ENCODE assay signal across 8 cellular contexts in genomic region chr17:70168044-70168978, GRCh38. TPM values are rescaled to one million over a fixed set of nuclear protein-coding genes. Genes with fewer than 3 reads are reported as not detected.
DNase-seq lines count a peak whose midpoint lies in the region; ATAC-seq and TF ChIP-seq lines count a peak whose summit lies in the region.

No MANE protein-coding gene starts in this region.

- no peaks in the 10 kb centered on the region; the same call in 1 of the 2 replicates for H3K27me3 ChIP-seq in BJ (ENCODE audit: control insufficient read depth, insufficient read depth, low read length)
- H3K27me3 ChIP-seq in dorsolateral prefrontal cortex = no peaks in the 10 kb centered on the region

- peak overlapping the region; percentile 80 for H3K27ac ChIP-seq in RWPE1
- H3K27ac ChIP-seq in dorsolateral prefrontal cortex = peak overlapping the region; percentile 85 to 99 (median 95)

- peak overlapping the region; percentile 49 for H3K4me3 ChIP-seq in BJ (ENCODE audit: low read depth, low read length)
- H3K4me3 ChIP-seq in dorsolateral prefrontal cortex = peak overlapping the region; percentile 59 to 96 (median 83)

- CTCF ChIA-PET in BJ (lab: Yijun Ruan, JAX) (interaction anchor here (0.6 to 2.6 kb wide), 5 partner anchors 9 to 561 kb away, joined by 3 to 10 read pairs (median 4); no protein-coding TSS in a partner anchor), RWPE1 (lab: Yijun Ruan, JAX) (interaction anchor here (1.6 kb wide), 1 partner anchor 561 kb away, joined by 5 read pairs; no protein-coding TSS in a partner anchor)

- peak; percentile 25 for DNase-seq in BJ (ENCODE audit: low read depth)
- DNase-seq in RWPE1 (ENCODE audit: low spot score) = no peak
- peak; percentile 6 to 81 (median 73) for DNase-seq in dorsolateral prefrontal cortex
- peak; percentile 52 for DNase-seq in left lobe of liver (ENCODE audit: low spot score)
- DNase-seq in stimulated activated naive CD8-positive, alpha-beta T cell treated with anti-CD3 and anti-CD28 coated beads, Interleukin-15, Interleukin-2, amounts not matched to agents 100 U/mL and 50 U/mL, for 24 hours = peak; percentile 17
- DNase-seq in NCI-H1105 (lab: John Stamatoyannopoulos, UW) = no peak

- peak; percentile 78 for TF ChIP-seq CTCF in BJ (IDR thresholded peaks at IDR 0.05; ENCODE audit: insufficient read depth, low read depth, low read length)
- peak; percentile 72 for TF ChIP-seq CTCF in RWPE1 (conservative IDR thresholded peaks at IDR 0.05; ENCODE audit: low read depth)
- TF ChIP-seq CTCF in dorsolateral prefrontal cortex (IDR thresholded peaks at IDR 0.05 in 54 of 56, conservative IDR thresholded peaks at IDR 0.05 in 2 of 56; ENCODE audit: low read depth in 1 of 56, partially characterized antibody in 56 of 56) = peak; percentile 20 to 78 (median 61)

- intact Hi-C loops in dorsolateral prefrontal cortex (cut with DNase I) = loop anchor here (5.0 to 10.0 kb wide), 4 partner anchors 384 to 841 kb away; partner anchors contain the start of gene ABCA5 (in 1 of the 2)

- H3K36me3 ChIP-seq in BJ (ENCODE audit: control insufficient read depth, insufficient read depth, low read length) = no peaks in the 10 kb centered on the region

- peak; percentile 23 for ATAC-seq in GM18870 (IDR thresholded peaks at IDR 0.05; ENCODE audit: unreplicated experiment)
- ATAC-seq in HG03460 (IDR thresholded peaks at IDR 0.05; ENCODE audit: unreplicated experiment) = peak; percentile 28
- peak; percentile 42 for ATAC-seq in left lobe of liver
- ATAC-seq in stimulated activated naive CD8-positive, alpha-beta T cell treated with anti-CD3 and anti-CD28 coated beads, Interleukin-15, Interleukin-2, amounts not matched to agents 100 U/mL and 50 U/mL, for 24 hours = no peak

- POLR2A ChIA-PET in BJ (lab: Charles Lee) = no interaction called here
- POLR2A ChIA-PET in RWPE1 (lab: Yijun Ruan, JAX; ENCODE audit: low non-redundant PET) = no interaction called here

RNA-seq across cellular contexts. Expression of gene KCNJ2, which starts 1.0 kb away (rescaled TPM):
- polyA plus RNA-seq in BJ (2011; rRNA removed) = 1.2 and 2.1 TPM in 2 replicates
- 6.3 and 13.5 TPM in 2 replicates for polyA minus RNA-seq in BJ (2011; rRNA and poly(A)+ RNA removed)
- total RNA-seq in dorsolateral prefrontal cortex = 10 to 100 TPM in 119 of 120 experiments, 1 to 10 TPM in 1; 7.8 to 66.9 (median 21.8) TPM
- 0.50 TPM for total RNA-seq in left lobe of liver

Comparison
In these comparisons a context has a peak if more than half of its experiments do, and no peak if none do; other contexts are left out.
1. DNase-seq: peak in BJ (single experiment), dorsolateral prefrontal cortex (10 of 10), left lobe of liver (single experiment) and stimulated activated naive CD8-positive, alpha-beta T cell treated with anti-CD3 and anti-CD28 coated beads, Interleukin-15, Interleukin-2, amounts not matched to agents 100 U/mL and 50 U/mL, for 24 hours (single experiment); none in RWPE1 (single experiment) and NCI-H1105 (single experiment).
2. Peak in every context shown above with its lines, with median percentiles within 50 percentile points of each other: CTCF ChIP-seq.